Comparison of ENCODE assay signal across 1 cellular context in the genomic region with DNA sequence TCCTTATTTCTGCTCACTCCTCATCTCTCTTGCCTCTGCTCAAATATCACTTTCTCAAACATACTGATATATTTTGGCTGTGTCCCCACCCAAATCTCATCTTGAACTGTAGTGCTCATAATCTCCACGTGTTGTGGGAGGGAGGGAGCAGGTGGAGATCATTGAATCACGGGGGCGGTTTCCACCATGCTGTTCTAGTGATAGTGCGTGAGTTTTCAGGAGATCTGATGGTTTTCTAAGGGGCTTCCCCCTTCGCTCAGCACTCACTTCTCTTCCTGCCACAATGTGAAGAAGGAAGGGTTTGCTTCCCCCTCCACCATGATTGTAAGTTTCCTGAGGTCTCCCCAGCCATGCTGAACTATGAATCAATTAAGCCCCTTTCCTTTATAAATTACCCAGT.
TF ChIP-seq lines count a peak whose summit lies in the region.

No MANE protein-coding gene starts in this region.

TF ChIP-seq in K562, 482 proteins besides CTCF, POLR2A, EP300 and RAD21 (continued from another document):
- TF ChIP-seq, protein P1, sequence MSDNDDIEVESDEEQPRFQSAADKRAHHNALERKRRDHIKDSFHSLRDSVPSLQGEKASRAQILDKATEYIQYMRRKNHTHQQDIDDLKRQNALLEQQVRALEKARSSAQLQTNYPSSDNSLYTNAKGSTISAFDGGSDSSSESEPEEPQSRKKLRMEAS (CRISPR knock-in tag; IDR thresholded peaks at IDR 0.05), result 0 out of 2 replicates have a peak, but pooled peaks have one; percentile 24
- TF ChIP-seq MCM3 (IDR thresholded peaks at IDR 0.05) (no peak), EGR1 (conservative IDR thresholded peaks at IDR 0.05) (peak; percentile 27; the same call in 1 of the 2 replicates), ZNF354B (CRISPR knock-in tag; IDR thresholded peaks at IDR 0.05) (no peak), TEAD4 (IDR thresholded peaks at IDR 0.05; ENCODE audit: low read length) (no peak), TEAD4 (CRISPR knock-in tag; IDR thresholded peaks at IDR 0.05; ENCODE audit: borderline replicate concordance) (no peak)
